27 cellular contexts compared by ENCODE assay signal in genomic region chr16:24204150-24204665, GRCh38. TPM values are rescaled to one million over a fixed set of nuclear protein-coding genes. Genes with fewer than 3 reads are reported as not detected.
"Had no signal": no experiment of that assay in that cellular context is flagged by ENCODE, and none has a peak within 500 bp of the region (broad histone marks: within the 10 kb centered on the region; RNA-seq: fewer than 3 reads in every experiment).

No MANE protein-coding gene starts in this region.

- H3K27me3 Mint-ChIP-seq: activated CD4-positive, alpha-beta T cell treated with anti-CD3 and anti-CD28 coated beads, Interleukin-2, amount 10 ng/mL, durations not matched to agents 24 days and 14 days; naive thymus-derived CD8-positive, alpha-beta T cell; stimulated activated naive CD8-positive, alpha-beta T cell treated with anti-CD3 and anti-CD28 coated beads, Interleukin-15, amount 100 ng/mL, for 72 hours had no signal

- H3K9ac ChIP-seq: neural progenitor cell had no signal

- H3K27ac ChIP-seq: cardiac muscle cell, lower lobe of right lung, neural progenitor cell, right lobe of liver, skin epidermis, tibial artery had no signal

- H3K4me1 ChIP-seq: right lobe of liver, tibial artery had no signal

- H2AFZ ChIP-seq: neural progenitor cell had no signal

- H3K27me3 ChIP-seq: right lobe of liver, tibial artery had no signal

- H3K9me3 ChIP-seq: lower lobe of right lung, right lobe of liver, tibial artery had no signal

- H3K9me3 Mint-ChIP-seq: activated CD4-positive, alpha-beta T cell treated with anti-CD3 and anti-CD28 coated beads, Interleukin-2, amount 10 ng/mL, durations not matched to agents 24 days and 14 days; activated T-helper 2 cell treated with anti-CD3 and anti-CD28 coated beads, Interferon-gamma antibody, Interleukin-2, Interleukin-4, amounts not matched to agents 10 μg/mL and 5 μg/mL and 100 μg/mL, durations not matched to agents 14 hours and 24 hours and 36 hours; stimulated activated naive CD8-positive, alpha-beta T cell treated with anti-CD3 and anti-CD28 coated beads, Interleukin-15, amount 100 ng/mL, for 72 hours had no signal

- DNase-seq: activated CD4-positive, alpha-beta T cell treated with anti-CD3 and anti-CD28 coated beads, Interleukin-2, amount 10 ng/mL, durations not matched to agents 24 days and 14 days; activated CD8-positive, alpha-beta T cell treated with anti-CD3 and anti-CD28 coated beads, Interleukin-2, amount 10 ng/mL, durations not matched to agents 7 days and 5 days; activated naive CD4-positive, alpha-beta T cell treated with Interleukin-2 at 50 U/mL for 16 hours; activated T-cell treated with anti-CD3 and anti-CD28 coated beads, Interleukin-2, amount 50 U/mL, for 1 hour; foreskin fibroblast; lower lobe of right lung; naive thymus-derived CD8-positive, alpha-beta T cell; posterior cingulate gyrus; right lobe of liver; stimulated activated CD4-positive, alpha-beta T cell treated with anti-CD3 and anti-CD28 coated beads, Interleukin-1b, Interleukin-23, amount 100 ng/mL, for 48 hours; stimulated activated naive CD8-positive, alpha-beta T cell treated with anti-CD3 and anti-CD28 coated beads, Interleukin-15, amount 100 ng/mL, for 72 hours; T-helper 9 cell; tibial artery had no signal

- H3K36me3 Mint-ChIP-seq: neural progenitor cell had no signal

- H3K4me3 ChIP-seq: cardiac muscle cell, lower lobe of right lung, neural progenitor cell, right lobe of liver, skin epidermis, tibial artery had no signal

- ATAC-seq: activated CD4-positive, CD25-positive, alpha-beta regulatory T cell treated with anti-CD3 and anti-CD28 coated beads, Interleukin-2, amount 50 U/mL, for 24 hours; activated CD8-positive, alpha-beta T cell treated with anti-CD3 and anti-CD28 coated beads, Interleukin-2, amount 10 ng/mL, durations not matched to agents 7 days and 5 days; left lobe of liver; lower lobe of right lung; naive thymus-derived CD8-positive, alpha-beta T cell; right lobe of liver; stimulated activated naive CD8-positive, alpha-beta T cell treated with anti-CD3 and anti-CD28 coated beads, Interleukin-15, amount 100 ng/mL, for 72 hours had no signal

- H3K4me2 ChIP-seq: neural progenitor cell had no signal

- FAIRE-seq: endometrium had no signal

- H3K36me3 ChIP-seq: cardiac muscle cell, neural progenitor cell, right lobe of liver, tibial artery had no signal

- H3K4me3 Mint-ChIP-seq: activated CD4-positive, alpha-beta T cell treated with anti-CD3 and anti-CD28 coated beads, Interleukin-2, amount 10 ng/mL, durations not matched to agents 24 days and 14 days; activated CD8-positive, alpha-beta T cell treated with anti-CD3 and anti-CD28 coated beads, Interleukin-2, amount 10 ng/mL, durations not matched to agents 7 days and 5 days; naive thymus-derived CD8-positive, alpha-beta T cell; neural progenitor cell; stimulated activated naive CD8-positive, alpha-beta T cell treated with anti-CD3 and anti-CD28 coated beads, Interleukin-15, amount 100 ng/mL, for 72 hours had no signal

- H3K27ac Mint-ChIP-seq: activated CD4-positive, alpha-beta T cell treated with anti-CD3 and anti-CD28 coated beads, Interleukin-2, amount 10 ng/mL, durations not matched to agents 24 days and 14 days; activated CD8-positive, alpha-beta T cell treated with anti-CD3 and anti-CD28 coated beads, Interleukin-2, amount 10 ng/mL, durations not matched to agents 7 days and 5 days; activated T-helper 2 cell treated with anti-CD3 and anti-CD28 coated beads, Interferon-gamma antibody, Interleukin-2, Interleukin-4, amounts not matched to agents 10 μg/mL and 5 μg/mL and 100 μg/mL, durations not matched to agents 14 hours and 24 hours and 36 hours; neural progenitor cell; stimulated activated naive CD8-positive, alpha-beta T cell treated with anti-CD3 and anti-CD28 coated beads, Interleukin-15, amount 100 ng/mL, for 72 hours had no signal

- H3K4me1 Mint-ChIP-seq: stimulated activated naive CD8-positive, alpha-beta T cell treated with anti-CD3 and anti-CD28 coated beads, Interleukin-15, amount 100 ng/mL, for 72 hours had no signal

RNA-seq across cellular contexts. Expression of gene CACNG3, which starts 51.9 kb away (rescaled TPM):
- total RNA-seq: activated CD4-positive, alpha-beta T cell treated with anti-CD3 and anti-CD28 coated beads, Interleukin-2, amount 10 ng/mL, durations not matched to agents 24 days and 14 days; activated CD8-positive, alpha-beta T cell treated with anti-CD3 and anti-CD28 coated beads, Interleukin-2, amount 10 ng/mL, durations not matched to agents 7 days and 5 days; activated T-helper 2 cell treated with anti-CD3 and anti-CD28 coated beads, Interferon-gamma antibody, Interleukin-2, Interleukin-4, amounts not matched to agents 10 μg/mL and 5 μg/mL and 100 μg/mL, durations not matched to agents 14 hours and 24 hours and 36 hours; cardiac muscle cell; chondrocyte; epithelial cell of proximal tubule; fibroblast of lung; kidney epithelial cell; left lobe of liver; lower lobe of right lung; naive thymus-derived CD8-positive, alpha-beta T cell; omental fat pad; right lobe of liver; T-helper 1 cell treated with Interleukin-12 subunit alpha and Interleukin-12 subunit beta and Interleukin-4 antibody, amounts not matched to agents 30 ng/mL and 1 ng/mL, for 36 hours; ureter had no signal
- polyA plus RNA-seq: cardiac muscle cell; fibroblast of lung; naive thymus-derived CD8-positive, alpha-beta T cell had no signal
